Comparison of ENCODE assay signal across 9 cellular contexts in the genomic region with DNA sequence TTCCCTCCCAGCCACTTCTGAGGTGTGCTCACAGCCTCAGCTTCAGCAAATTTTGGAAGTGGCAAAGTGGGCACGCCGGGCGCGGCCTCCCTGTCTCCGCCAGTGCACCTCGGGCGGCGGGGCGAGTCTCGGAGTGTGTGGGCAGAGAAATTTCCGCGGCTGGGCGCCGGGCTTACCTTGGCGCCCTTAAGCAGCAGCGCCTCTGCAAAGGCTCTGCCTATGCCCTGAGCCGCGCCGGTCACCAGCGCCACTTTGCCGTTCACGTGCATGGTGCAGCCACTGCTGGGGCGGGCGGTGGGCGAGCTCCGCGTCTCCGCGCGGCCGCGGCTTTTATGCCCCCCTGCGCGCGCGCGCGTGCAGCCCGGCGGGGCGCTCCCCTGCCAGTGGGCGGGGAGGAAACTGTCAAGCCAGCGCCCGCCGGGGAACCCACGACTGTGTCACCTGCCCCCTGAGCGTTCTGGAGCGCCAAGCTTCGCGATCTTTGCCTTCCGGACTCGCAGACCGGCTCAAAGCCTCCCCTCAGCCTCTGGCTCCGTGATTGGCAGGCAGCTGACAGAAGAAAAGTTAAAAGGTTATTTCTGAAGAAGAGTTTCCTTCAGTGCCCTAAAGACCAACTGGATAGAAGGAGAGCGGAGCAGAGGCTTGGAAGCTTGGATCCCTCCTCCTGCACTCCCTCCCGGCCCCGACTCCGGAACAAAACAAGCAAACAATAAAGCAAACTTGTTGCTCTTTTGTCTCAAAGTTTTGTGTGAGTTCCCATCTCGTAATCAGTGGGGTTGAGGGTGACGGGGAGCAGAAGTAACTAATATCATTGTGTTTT. TPM values are rescaled to one million over a fixed set of nuclear protein-coding genes. Genes with fewer than 3 reads are reported as not detected.
A peak's percentile ranks its signal among the peaks of the same experiment; 100 is the strongest.
DNase-seq lines count a peak whose midpoint lies in the region; ATAC-seq and TF ChIP-seq lines count a peak whose summit lies in the region.
"Had no signal": no experiment of that assay in that cellular context is flagged by ENCODE, and none has a peak within 500 bp of the region (broad histone marks: within the 10 kb centered on the region; RNA-seq: fewer than 3 reads in every experiment).

Gene HPGD, minus strand, starts transcription at position 306 of the 820 bp plus-strand sequence. Its CDS starts 37 bp downstream, at position 269.

- POLR2A ChIA-PET in activated CD4-positive, alpha-beta memory T cell treated with anti-CD3 and anti-CD28 coated beads for 36 hours (lab: Charles Lee) = no interaction called here

- H3K27me3 Mint-ChIP-seq in activated CD4-positive, alpha-beta memory T cell treated with anti-CD3 and anti-CD28 coated beads for 36 hours = peaks cover 24% of the 10 kb centered on the region
- peaks cover 0 to 12% of the 10 kb centered on the region in 2 donors for H3K27me3 Mint-ChIP-seq in effector memory CD8-positive, alpha-beta T cell

- H3K9me3 Mint-ChIP-seq in activated CD4-positive, alpha-beta memory T cell treated with anti-CD3 and anti-CD28 coated beads for 36 hours = no peaks in the 10 kb centered on the region
- peaks cover 0 to 3% of the 10 kb centered on the region in 2 donors for H3K9me3 Mint-ChIP-seq in effector memory CD8-positive, alpha-beta T cell

- H3K4me1 ChIP-seq in mononuclear cell (ENCODE audit: insufficient read depth, low read length) = peaks cover 20% of the 10 kb centered on the region

- ATAC-seq in HG02588 (IDR thresholded peaks at IDR 0.05; ENCODE audit: unreplicated experiment) = peak; percentile 80
- ATAC-seq in effector memory CD8-positive, alpha-beta T cell (replicated peaks) = peak; percentile 89

- no peaks in the 10 kb centered on the region for H3K9me3 ChIP-seq in mononuclear cell (ENCODE audit: low read depth, low read length)

- TF ChIP-seq CTCF in GM10266 (IDR thresholded peaks at IDR 0.05; ENCODE audit: control insufficient read depth, insufficient read depth, low read depth, missing control alignments) = no peak

- peaks cover 37% of the 10 kb centered on the region for H3K27me3 ChIP-seq in mononuclear cell (ENCODE audit: insufficient read depth, low read length)

- intact Hi-C loops in activated CD4-positive, alpha-beta memory T cell treated with anti-CD3 and anti-CD28 coated beads for 36 hours (cut with micrococcal nuclease) = no loop called here

- DNase-seq in GM10266 (ENCODE audit: extremely low spot score) (peak; percentile 31), NCI-H1930 (lab: John Stamatoyannopoulos, UW) (peak; percentile 32 to 35), MV-4-11 (lab: John Stamatoyannopoulos, UW) (no peak)
- DNase-seq in activated CD4-positive, alpha-beta memory T cell treated with anti-CD3 and anti-CD28 coated beads for 36 hours = peak; percentile 61
- DNase-seq in effector memory CD8-positive, alpha-beta T cell = peak; percentile 9 to 79 (median 76)
- peak; percentile 74 for DNase-seq in stimulated activated CD8-positive, alpha-beta memory T cell treated with anti-CD3 and anti-CD28 coated beads, Interleukin-4, amount 100 ng/mL, for 48 hours

- CTCF ChIA-PET in activated CD4-positive, alpha-beta memory T cell treated with anti-CD3 and anti-CD28 coated beads for 36 hours (lab: Charles Lee) = no interaction called here

- peak within 1 kb of the TSS; percentile 67 for H3K4me3 Mint-ChIP-seq in activated CD4-positive, alpha-beta memory T cell treated with anti-CD3 and anti-CD28 coated beads for 36 hours
- peak within 1 kb of the TSS; percentile 58 to 95 for H3K4me3 Mint-ChIP-seq in effector memory CD8-positive, alpha-beta T cell

- H3K27ac Mint-ChIP-seq in activated CD4-positive, alpha-beta memory T cell treated with anti-CD3 and anti-CD28 coated beads for 36 hours = no peak within 1 kb of the TSS
- peak within 1 kb of the TSS; percentile 36 to 93 for H3K27ac Mint-ChIP-seq in effector memory CD8-positive, alpha-beta T cell

- H3K4me1 Mint-ChIP-seq in activated CD4-positive, alpha-beta memory T cell treated with anti-CD3 and anti-CD28 coated beads for 36 hours (ENCODE audit: low read depth) = peaks cover 8% of the 10 kb centered on the region
- H3K4me1 Mint-ChIP-seq in effector memory CD8-positive, alpha-beta T cell (ENCODE audit: low read depth in 2 of 2) = peaks cover 0 to 15% of the 10 kb centered on the region in 2 donors

- peak within 1 kb of the TSS; percentile 42 for H3K4me3 ChIP-seq in mononuclear cell (ENCODE audit: low read length)

- no peaks in the 10 kb centered on the region for H3K36me3 Mint-ChIP-seq in activated CD4-positive, alpha-beta memory T cell treated with anti-CD3 and anti-CD28 coated beads for 36 hours
- H3K36me3 Mint-ChIP-seq in effector memory CD8-positive, alpha-beta T cell (ENCODE audit: insufficient read depth) = peaks cover 15% of the 10 kb centered on the region

RNA-seq across cellular contexts. Expression of gene HPGD, which starts in this region (rescaled TPM):
- 1 to 10 TPM; 3.0 to 3.4 TPM for total RNA-seq in activated CD4-positive, alpha-beta memory T cell treated with anti-CD3 and anti-CD28 coated beads for 36 hours
- total RNA-seq in mononuclear cell = 10.5 TPM
- total RNA-seq: dermis microvascular lymphatic vessel endothelial cell had no signal
